7 cellular contexts compared by ENCODE assay signal in genomic region chrX:155070663-155070974, GRCh38.
DNase-seq lines count a peak whose midpoint lies in the region; ATAC-seq and TF ChIP-seq lines count a peak whose summit lies in the region.

No MANE protein-coding gene starts in this region.

- peak overlapping the region; percentile 96 for H3K9ac ChIP-seq in SU-DHL-6 (ENCODE audit: low read length)

- H3K27ac ChIP-seq in SU-DHL-6 (ENCODE audit: low read depth, low read length): peak overlapping the region; percentile 84

- H3K79me2 ChIP-seq in SU-DHL-6 (ENCODE audit: insufficient read depth, low read length): peaks cover 63% of the 10 kb centered on the region

- H3K27me3 ChIP-seq in SU-DHL-6 (ENCODE audit: low read length): no peaks in the 10 kb centered on the region

- H3K4me3 ChIP-seq in SU-DHL-6 (ENCODE audit: insufficient read depth, low read length, poor library complexity, severe bottlenecking) (peak overlapping the region; percentile 95), retinal pigment epithelial cell (ENCODE audit: low read length) (peak overlapping the region; percentile 64)

- peaks cover 2% of the 10 kb centered on the region; the same call in 1 of the 2 replicates for H3K36me3 ChIP-seq in SU-DHL-6 (ENCODE audit: low read length)

- peak; percentile 31 for ATAC-seq in GM19023 (IDR thresholded peaks at IDR 0.05; ENCODE audit: unreplicated experiment)
- peak; percentile 18 for ATAC-seq in HG02884 (IDR thresholded peaks at IDR 0.05; ENCODE audit: unreplicated experiment)

- H4K20me1 ChIP-seq in SU-DHL-6 (ENCODE audit: low read depth, low read length): no peaks in the 10 kb centered on the region

- peak overlapping the region; percentile 43 for H2AFZ ChIP-seq in SU-DHL-6 (ENCODE audit: low read depth, low read length, severe bottlenecking)

- no peaks in the 10 kb centered on the region for H3K9me2 ChIP-seq in SU-DHL-6 (replicated peaks; ENCODE audit: insufficient read depth, low read length)

- H3K9me3 ChIP-seq in SU-DHL-6 (ENCODE audit: insufficient read depth, low read length): no peaks in the 10 kb centered on the region

- TF ChIP-seq CTCF in SU-DHL-6 (IDR thresholded peaks at IDR 0.05; ENCODE audit: insufficient read depth, low read length, poor library complexity, severe bottlenecking) (no peak), retinal pigment epithelial cell (conservative IDR thresholded peaks at IDR 0.05; ENCODE audit: low read depth, low read length) (no peak)

- H3K4me2 ChIP-seq in SU-DHL-6 (ENCODE audit: low read depth, low read length, poor library complexity, severe bottlenecking): peak overlapping the region; percentile 72

- H3F3A ChIP-seq in SU-DHL-6 (ENCODE audit: insufficient read depth): no peaks in the 10 kb centered on the region

- DNase-seq in germinal center (ENCODE audit: low spot score): peak; percentile 10
- no peak for DNase-seq in retinal pigment epithelial cell (ENCODE audit: low read depth)
- no peak for DNase-seq in effector CD8-positive, alpha-beta T cell (lab: John Stamatoyannopoulos, UW)
- no peak for DNase-seq in HK-2 (ENCODE audit: unreplicated experiment)
